Comparison of ENCODE assay signal across 1 cellular context in the genomic region with DNA sequence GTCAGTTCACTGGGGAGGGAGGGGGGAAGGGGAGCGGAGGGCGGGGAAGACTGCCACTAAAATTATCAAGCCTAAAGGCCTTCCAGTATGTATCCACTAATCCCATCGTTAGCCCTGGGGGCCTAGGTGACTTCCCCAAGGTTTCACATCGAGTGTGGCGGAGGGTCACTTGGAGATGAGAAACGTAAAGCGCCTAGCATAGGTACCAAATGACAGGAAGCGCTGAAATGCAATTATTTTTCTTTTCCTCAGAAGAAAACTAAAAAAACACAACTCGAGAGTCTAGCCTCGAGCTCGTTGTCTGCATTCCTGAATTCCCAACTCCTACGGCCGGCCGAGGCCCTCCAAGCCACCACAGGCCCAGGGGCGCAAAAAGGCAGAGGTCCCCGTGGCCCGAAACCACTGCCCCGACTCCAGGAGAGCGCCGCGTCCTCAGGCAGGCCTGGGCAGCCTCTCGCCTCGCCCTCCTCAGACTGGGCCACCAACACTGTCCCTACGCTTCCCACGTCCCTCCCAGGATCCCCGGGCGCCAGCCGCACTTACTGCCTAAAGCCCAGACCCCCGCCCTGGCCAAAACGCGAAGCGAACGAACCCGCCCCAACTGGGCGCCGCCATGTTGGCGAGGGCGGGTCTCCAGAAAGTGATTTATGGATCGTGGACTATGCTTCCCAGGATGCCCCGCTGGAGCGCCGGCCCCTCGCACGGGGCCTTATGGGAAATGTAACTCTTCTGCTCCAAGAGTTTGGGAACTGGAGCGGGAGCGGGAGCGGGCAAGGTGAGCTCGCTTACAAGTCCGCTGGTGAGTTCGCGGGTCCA.
TF ChIP-seq lines count a peak whose summit lies in the region.

A gene with protein sequence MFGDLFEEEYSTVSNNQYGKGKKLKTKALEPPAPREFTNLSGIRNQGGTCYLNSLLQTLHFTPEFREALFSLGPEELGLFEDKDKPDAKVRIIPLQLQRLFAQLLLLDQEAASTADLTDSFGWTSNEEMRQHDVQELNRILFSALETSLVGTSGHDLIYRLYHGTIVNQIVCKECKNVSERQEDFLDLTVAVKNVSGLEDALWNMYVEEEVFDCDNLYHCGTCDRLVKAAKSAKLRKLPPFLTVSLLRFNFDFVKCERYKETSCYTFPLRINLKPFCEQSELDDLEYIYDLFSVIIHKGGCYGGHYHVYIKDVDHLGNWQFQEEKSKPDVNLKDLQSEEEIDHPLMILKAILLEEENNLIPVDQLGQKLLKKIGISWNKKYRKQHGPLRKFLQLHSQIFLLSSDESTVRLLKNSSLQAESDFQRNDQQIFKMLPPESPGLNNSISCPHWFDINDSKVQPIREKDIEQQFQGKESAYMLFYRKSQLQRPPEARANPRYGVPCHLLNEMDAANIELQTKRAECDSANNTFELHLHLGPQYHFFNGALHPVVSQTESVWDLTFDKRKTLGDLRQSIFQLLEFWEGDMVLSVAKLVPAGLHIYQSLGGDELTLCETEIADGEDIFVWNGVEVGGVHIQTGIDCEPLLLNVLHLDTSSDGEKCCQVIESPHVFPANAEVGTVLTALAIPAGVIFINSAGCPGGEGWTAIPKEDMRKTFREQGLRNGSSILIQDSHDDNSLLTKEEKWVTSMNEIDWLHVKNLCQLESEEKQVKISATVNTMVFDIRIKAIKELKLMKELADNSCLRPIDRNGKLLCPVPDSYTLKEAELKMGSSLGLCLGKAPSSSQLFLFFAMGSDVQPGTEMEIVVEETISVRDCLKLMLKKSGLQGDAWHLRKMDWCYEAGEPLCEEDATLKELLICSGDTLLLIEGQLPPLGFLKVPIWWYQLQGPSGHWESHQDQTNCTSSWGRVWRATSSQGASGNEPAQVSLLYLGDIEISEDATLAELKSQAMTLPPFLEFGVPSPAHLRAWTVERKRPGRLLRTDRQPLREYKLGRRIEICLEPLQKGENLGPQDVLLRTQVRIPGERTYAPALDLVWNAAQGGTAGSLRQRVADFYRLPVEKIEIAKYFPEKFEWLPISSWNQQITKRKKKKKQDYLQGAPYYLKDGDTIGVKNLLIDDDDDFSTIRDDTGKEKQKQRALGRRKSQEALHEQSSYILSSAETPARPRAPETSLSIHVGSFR (minus strand): TSS at position 642 of the 816 bp plus-strand sequence. CDS start 1,228 bp downstream, outside the sequence.

TF ChIP-seq in K562, 482 proteins besides CTCF, POLR2A, EP300 and RAD21 (continued from another document and continues in another):
- TF ChIP-seq, protein P1, sequence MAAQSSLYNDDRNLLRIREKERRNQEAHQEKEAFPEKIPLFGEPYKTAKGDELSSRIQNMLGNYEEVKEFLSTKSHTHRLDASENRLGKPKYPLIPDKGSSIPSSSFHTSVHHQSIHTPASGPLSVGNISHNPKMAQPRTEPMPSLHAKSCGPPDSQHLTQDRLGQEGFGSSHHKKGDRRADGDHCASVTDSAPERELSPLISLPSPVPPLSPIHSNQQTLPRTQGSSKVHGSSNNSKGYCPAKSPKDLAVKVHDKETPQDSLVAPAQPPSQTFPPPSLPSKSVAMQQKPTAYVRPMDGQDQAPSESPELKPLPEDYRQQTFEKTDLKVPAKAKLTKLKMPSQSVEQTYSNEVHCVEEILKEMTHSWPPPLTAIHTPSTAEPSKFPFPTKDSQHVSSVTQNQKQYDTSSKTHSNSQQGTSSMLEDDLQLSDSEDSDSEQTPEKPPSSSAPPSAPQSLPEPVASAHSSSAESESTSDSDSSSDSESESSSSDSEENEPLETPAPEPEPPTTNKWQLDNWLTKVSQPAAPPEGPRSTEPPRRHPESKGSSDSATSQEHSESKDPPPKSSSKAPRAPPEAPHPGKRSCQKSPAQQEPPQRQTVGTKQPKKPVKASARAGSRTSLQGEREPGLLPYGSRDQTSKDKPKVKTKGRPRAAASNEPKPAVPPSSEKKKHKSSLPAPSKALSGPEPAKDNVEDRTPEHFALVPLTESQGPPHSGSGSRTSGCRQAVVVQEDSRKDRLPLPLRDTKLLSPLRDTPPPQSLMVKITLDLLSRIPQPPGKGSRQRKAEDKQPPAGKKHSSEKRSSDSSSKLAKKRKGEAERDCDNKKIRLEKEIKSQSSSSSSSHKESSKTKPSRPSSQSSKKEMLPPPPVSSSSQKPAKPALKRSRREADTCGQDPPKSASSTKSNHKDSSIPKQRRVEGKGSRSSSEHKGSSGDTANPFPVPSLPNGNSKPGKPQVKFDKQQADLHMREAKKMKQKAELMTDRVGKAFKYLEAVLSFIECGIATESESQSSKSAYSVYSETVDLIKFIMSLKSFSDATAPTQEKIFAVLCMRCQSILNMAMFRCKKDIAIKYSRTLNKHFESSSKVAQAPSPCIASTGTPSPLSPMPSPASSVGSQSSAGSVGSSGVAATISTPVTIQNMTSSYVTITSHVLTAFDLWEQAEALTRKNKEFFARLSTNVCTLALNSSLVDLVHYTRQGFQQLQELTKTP (IDR thresholded peaks at IDR 0.05; ENCODE audit: low read depth in 1 of 2, partially characterized antibody in 2 of 2) = peak in 1 of 2 experiments; percentile 93
- TF ChIP-seq GTF3C2 (IDR thresholded peaks at IDR 0.05; ENCODE audit: borderline replicate concordance, extremely low read depth, insufficient read length) = no peak
- no peak for TF ChIP-seq FOXO4 (CRISPR knock-in tag; IDR thresholded peaks at IDR 0.05)
- TF ChIP-seq ETV5 (CRISPR knock-in tag; IDR thresholded peaks at IDR 0.05; ENCODE audit: low read depth) = no peak
- TF ChIP-seq NELFE (IDR thresholded peaks at IDR 0.05; ENCODE audit: insufficient read depth, insufficient read length) = no peak
- TF ChIP-seq SMAD1 (IDR thresholded peaks at IDR 0.05; ENCODE audit: low read depth, low read length, partially characterized antibody) = peak; percentile 57
- no peak for TF ChIP-seq PTTG1 (tag; IDR thresholded peaks at IDR 0.05; ENCODE audit: low read depth)
- TF ChIP-seq PYGO2 (tag; IDR thresholded peaks at IDR 0.05) = no peak
- TF ChIP-seq NFIC (IDR thresholded peaks at IDR 0.05) = peak; percentile 29; the same call in 1 of the 2 replicates
- TF ChIP-seq RCOR1 (IDR thresholded peaks at IDR 0.05; ENCODE audit: borderline replicate concordance in 1 of 2, low read depth in 2 of 2, low read length in 2 of 2) = no peak
- no peak for TF ChIP-seq ZNF324 (CRISPR knock-in tag; IDR thresholded peaks at IDR 0.05)
- no peak for TF ChIP-seq MCM5 (IDR thresholded peaks at IDR 0.05; ENCODE audit: low read depth)
- TF ChIP-seq, protein P2, sequence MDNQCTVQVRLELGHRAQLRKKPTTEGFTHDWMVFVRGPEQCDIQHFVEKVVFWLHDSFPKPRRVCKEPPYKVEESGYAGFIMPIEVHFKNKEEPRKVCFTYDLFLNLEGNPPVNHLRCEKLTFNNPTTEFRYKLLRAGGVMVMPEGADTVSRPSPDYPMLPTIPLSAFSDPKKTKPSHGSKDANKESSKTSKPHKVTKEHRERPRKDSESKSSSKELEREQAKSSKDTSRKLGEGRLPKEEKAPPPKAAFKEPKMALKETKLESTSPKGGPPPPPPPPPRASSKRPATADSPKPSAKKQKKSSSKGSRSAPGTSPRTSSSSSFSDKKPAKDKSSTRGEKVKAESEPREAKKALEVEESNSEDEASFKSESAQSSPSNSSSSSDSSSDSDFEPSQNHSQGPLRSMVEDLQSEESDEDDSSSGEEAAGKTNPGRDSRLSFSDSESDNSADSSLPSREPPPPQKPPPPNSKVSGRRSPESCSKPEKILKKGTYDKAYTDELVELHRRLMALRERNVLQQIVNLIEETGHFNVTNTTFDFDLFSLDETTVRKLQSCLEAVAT (IDR thresholded peaks at IDR 0.05) = no peak
- TF ChIP-seq BRD4 (IDR thresholded peaks at IDR 0.05) = peak; percentile 65; the same call in 1 of the 2 replicates
- TF ChIP-seq SIN3B (IDR thresholded peaks at IDR 0.05; ENCODE audit: low read depth) = peak; percentile 80
- TF ChIP-seq MTA1 (IDR thresholded peaks at IDR 0.05; ENCODE audit: borderline replicate concordance) = no peak
- TF ChIP-seq SIX5 (IDR thresholded peaks at IDR 0.05; ENCODE audit: borderline replicate concordance in 1 of 2, insufficient read depth in 1 of 2, low read depth in 1 of 2, low read length in 2 of 2) = 0 out of 4 replicates have a peak, but pooled peaks of 1 of the 2 experiments have one; percentile 19
- peak; percentile 76 for TF ChIP-seq GABPA (tag; conservative IDR thresholded peaks at IDR 0.05; ENCODE audit: low read depth)
- TF ChIP-seq, protein P3, sequence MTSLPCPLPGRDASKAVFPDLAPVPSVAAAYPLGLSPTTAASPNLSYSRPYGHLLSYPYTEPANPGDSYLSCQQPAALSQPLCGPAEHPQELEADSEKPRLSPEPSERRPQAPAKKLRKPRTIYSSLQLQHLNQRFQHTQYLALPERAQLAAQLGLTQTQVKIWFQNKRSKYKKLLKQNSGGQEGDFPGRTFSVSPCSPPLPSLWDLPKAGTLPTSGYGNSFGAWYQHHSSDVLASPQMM (CRISPR knock-in tag; IDR thresholded peaks at IDR 0.05) = no peak
- peak; percentile 68 for TF ChIP-seq KDM5B (IDR thresholded peaks at IDR 0.05; ENCODE audit: insufficient replicate concordance, low read depth, low read length)
- TF ChIP-seq CBFB (CRISPR knock-in tag; IDR thresholded peaks at IDR 0.05) = no peak
- TF ChIP-seq EWSR1 (IDR thresholded peaks at IDR 0.05; ENCODE audit: borderline replicate concordance, low read depth, partially characterized antibody) = no peak
- TF ChIP-seq MAX (CRISPR knock-in tag; IDR thresholded peaks at IDR 0.05) = peak; percentile 35
- TF ChIP-seq ZC3H4 (CRISPR knock-in tag; IDR thresholded peaks at IDR 0.05; ENCODE audit: borderline replicate concordance) = no peak
- no peak for TF ChIP-seq ZNF584 (CRISPR knock-in tag; IDR thresholded peaks at IDR 0.05; ENCODE audit: low read depth)
- no peak for TF ChIP-seq CHCHD3 (CRISPR knock-in tag; IDR thresholded peaks at IDR 0.05)
- no peak for TF ChIP-seq NR4A1 (CRISPR knock-in tag; IDR thresholded peaks at IDR 0.05)
- TF ChIP-seq NR4A1 (tag; IDR thresholded peaks at IDR 0.05) = no peak
- no peak for TF ChIP-seq PHF21A (IDR thresholded peaks at IDR 0.05; ENCODE audit: borderline replicate concordance, low read depth)
- TF ChIP-seq E2F6 (IDR thresholded peaks at IDR 0.05; ENCODE audit: borderline replicate concordance in 1 of 2, extremely low read depth in 1 of 2, insufficient read depth in 1 of 2, insufficient read length in 1 of 2, low read depth in 1 of 2, low read length in 1 of 2, poor library complexity in 1 of 2, severe bottlenecking in 1 of 2) = no peak
- TF ChIP-seq POLR2AphosphoS2 (IDR thresholded peaks at IDR 0.05; ENCODE audit: low read length) = no peak
- no peak for TF ChIP-seq NCOR1 (IDR thresholded peaks at IDR 0.05)
- no peak for TF ChIP-seq NEUROD1 (IDR thresholded peaks at IDR 0.05; ENCODE audit: borderline replicate concordance, low read depth, low read length, partially characterized antibody)
